8 cellular contexts compared by ENCODE assay signal in the genomic region with DNA sequence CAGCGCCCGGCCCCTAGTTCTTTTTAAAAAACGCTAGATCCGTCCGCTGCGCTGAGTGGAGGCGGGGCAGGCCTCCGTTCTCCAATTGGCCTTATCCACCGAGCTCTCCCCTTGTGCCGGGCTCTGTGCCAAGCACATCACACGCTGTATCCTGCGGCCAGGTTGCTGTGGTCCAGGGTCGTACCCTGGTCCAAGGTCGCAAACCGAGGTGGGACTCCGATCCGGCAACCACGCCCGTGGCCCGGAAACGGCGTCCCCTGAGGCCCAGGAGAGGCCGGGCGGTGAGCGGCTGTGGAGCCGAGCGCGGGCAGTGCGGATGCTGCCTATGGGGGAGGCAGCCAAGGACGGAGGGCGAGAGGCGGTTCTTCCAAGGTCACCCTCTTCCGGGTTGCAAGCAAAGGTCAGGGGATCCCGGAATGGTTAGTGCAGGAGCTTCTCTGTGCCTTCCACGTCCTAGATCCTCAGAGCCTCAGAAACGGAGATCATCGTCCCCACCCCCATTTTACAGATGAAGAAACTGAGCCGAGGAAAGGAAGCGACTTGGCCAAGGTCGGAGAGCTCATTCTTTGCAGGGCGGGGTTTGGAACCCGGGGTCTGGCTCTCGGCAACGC.
DNase-seq lines count a peak whose midpoint lies in the region; ATAC-seq and TF ChIP-seq lines count a peak whose summit lies in the region.

No MANE protein-coding gene starts in this region.

- H3K27me3 Mint-ChIP-seq in activated naive CD4-positive, alpha-beta T cell treated with anti-CD3 and anti-CD28 coated beads for 36 hours (ENCODE audit: low read depth), result peaks cover 3% of the 10 kb centered on the region
- peaks cover 67% of the 10 kb centered on the region for H3K27me3 Mint-ChIP-seq in mesothelial cell of epicardium (ENCODE audit: low read depth)

- DNase-seq in activated naive CD4-positive, alpha-beta T cell treated with anti-CD3 and anti-CD28 coated beads for 36 hours, result no peak
- DNase-seq in activated naive CD4-positive, alpha-beta T cell treated with anti-CD3 and anti-CD28 coated beads, Interleukin-2, amount 50 U/mL, for 16 hours, result no peak
- DNase-seq in NB4 (ENCODE audit: low read depth) (peak; percentile 93), cerebellum (ENCODE audit: low spot score) (peak; percentile 59), mesothelial cell of epicardium (ENCODE audit: low spot score in 2 of 2, unreplicated experiment in 2 of 2) (no peak), RPMI8226 (no peak), pons (ENCODE audit: low spot score) (no peak)

- H3K4me1 Mint-ChIP-seq in activated naive CD4-positive, alpha-beta T cell treated with anti-CD3 and anti-CD28 coated beads for 36 hours (ENCODE audit: low read depth), result peaks cover 44% of the 10 kb centered on the region
- peaks cover 4% of the 10 kb centered on the region for H3K4me1 Mint-ChIP-seq in mesothelial cell of epicardium

- CTCF ChIA-PET in activated naive CD4-positive, alpha-beta T cell treated with anti-CD3 and anti-CD28 coated beads for 36 hours (lab: Charles Lee), result interaction anchor here (0.8 to 3.0 kb wide), 4 partner anchors 32 to 395 kb away, joined by 3 to 19 read pairs (median 8); no protein-coding TSS in a partner anchor

- intact Hi-C loops in activated naive CD4-positive, alpha-beta T cell treated with anti-CD3 and anti-CD28 coated beads for 36 hours (cut with micrococcal nuclease), result no loop called here

- no peaks in the 10 kb centered on the region for H3K9me3 Mint-ChIP-seq in activated naive CD4-positive, alpha-beta T cell treated with anti-CD3 and anti-CD28 coated beads for 36 hours
- no peaks in the 10 kb centered on the region for H3K9me3 Mint-ChIP-seq in mesothelial cell of epicardium

- no peak for ATAC-seq in HG02623 (IDR thresholded peaks at IDR 0.05; ENCODE audit: unreplicated experiment)

- TF ChIP-seq POLR2A in NB4 (IDR thresholded peaks at IDR 0.05; ENCODE audit: extremely low read depth, insufficient read length), result no peak

- peaks cover 2% of the 10 kb centered on the region for H3K36me3 Mint-ChIP-seq in activated naive CD4-positive, alpha-beta T cell treated with anti-CD3 and anti-CD28 coated beads for 36 hours (ENCODE audit: low read depth)
- no peaks in the 10 kb centered on the region for H3K36me3 Mint-ChIP-seq in mesothelial cell of epicardium

- peak overlapping the region; percentile 70 for H3K4me3 Mint-ChIP-seq in activated naive CD4-positive, alpha-beta T cell treated with anti-CD3 and anti-CD28 coated beads for 36 hours
- H3K4me3 Mint-ChIP-seq in mesothelial cell of epicardium, result peak overlapping the region; percentile 50

- H3K27ac Mint-ChIP-seq in activated naive CD4-positive, alpha-beta T cell treated with anti-CD3 and anti-CD28 coated beads for 36 hours, result no peak overlapping the region
- no peak overlapping the region for H3K27ac Mint-ChIP-seq in mesothelial cell of epicardium

- peak overlapping the region; percentile 73 for H3K4me3 ChIP-seq in NB4 (ENCODE audit: low read depth, low read length)

- TF ChIP-seq CTCF in NB4 (IDR thresholded peaks at IDR 0.05; ENCODE audit: low read depth, low read length) (no peak), mesothelial cell of epicardium (IDR thresholded peaks at IDR 0.05; ENCODE audit: unreplicated experiment) (no peak)

Comparison
In these comparisons a context has a peak if more than half of its experiments do, and no peak if none do; other contexts are left out.
1. DNase-seq: peak in NB4 (single experiment) and cerebellum (single experiment); none in activated naive CD4-positive, alpha-beta T cell treated with anti-CD3 and anti-CD28 coated beads for 36 hours (single experiment), activated naive CD4-positive, alpha-beta T cell treated with anti-CD3 and anti-CD28 coated beads, Interleukin-2, amount 50 U/mL, for 16 hours (single experiment), mesothelial cell of epicardium (0 of 2), RPMI8226 (single experiment) and pons (single experiment).